19 cellular contexts compared by ENCODE assay signal in the genomic region with DNA sequence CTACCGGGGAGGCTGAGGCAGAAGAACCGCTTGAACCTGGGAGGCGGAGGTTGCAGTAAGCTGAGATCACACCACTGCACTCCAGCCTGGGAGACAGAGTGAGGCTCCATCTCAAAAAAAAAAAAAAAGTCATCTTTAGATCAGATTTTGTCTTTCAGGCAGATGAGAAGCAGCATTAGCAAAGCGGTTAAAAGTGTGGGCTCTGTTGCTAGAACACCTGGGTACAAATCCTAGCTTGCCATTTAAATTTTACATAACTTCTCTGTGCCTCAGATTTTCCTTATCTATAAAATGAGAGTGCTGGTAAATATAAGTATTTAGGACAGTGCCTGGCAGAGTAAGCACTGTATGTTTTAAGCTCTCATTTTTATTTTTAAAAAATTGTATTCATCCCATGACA.
"Had no signal": no experiment of that assay in that cellular context is flagged by ENCODE, and none has a peak within 500 bp of the region (broad histone marks: within the 10 kb centered on the region; RNA-seq: fewer than 3 reads in every experiment).

No MANE protein-coding gene starts in this region.

- H3K9me3 Mint-ChIP-seq: memory B cell; natural killer cell treated with Interleukin-12 subunit alpha and Interleukin-12 subunit beta and Interleukin-15 and Interleukin-18, amount 100 ng/mL, for 72 hours had no signal

- H3K27me3 ChIP-seq: dorsolateral prefrontal cortex, sigmoid colon, stomach had no signal

- ATAC-seq: left lobe of liver; natural killer cell treated with Interleukin-12 subunit alpha and Interleukin-12 subunit beta and Interleukin-15 and Interleukin-18, amount 100 ng/mL, for 72 hours had no signal

- DNase-seq: cortex of kidney; dorsolateral prefrontal cortex; effector CD8-positive, alpha-beta T cell; foreskin melanocyte; islet precursor cell; lower lobe of right lung; midbrain; sigmoid colon; small intestine; stimulated activated CD4-positive, alpha-beta T cell treated with anti-CD3 and anti-CD28 coated beads, Interleukin-12 subunit alpha, Interleukin-12 subunit beta, amount 100 ng/mL, for 4 hours; stimulated activated naive CD4-positive, alpha-beta T cell; stomach; trophoblast cell had no signal

- H3K9ac ChIP-seq: parathyroid adenoma had no signal

- H3K36me3 ChIP-seq: prostate gland had no signal

- H3K4me3 Mint-ChIP-seq: memory B cell; natural killer cell treated with Interleukin-12 subunit alpha and Interleukin-12 subunit beta and Interleukin-15 and Interleukin-18, amount 100 ng/mL, for 72 hours had no signal

- H3K27ac ChIP-seq: dorsolateral prefrontal cortex, lower lobe of right lung, parathyroid adenoma, prostate gland, sigmoid colon, thoracic aorta had no signal

- H3K27me3 Mint-ChIP-seq: memory B cell; natural killer cell treated with Interleukin-12 subunit alpha and Interleukin-12 subunit beta and Interleukin-15 and Interleukin-18, amount 100 ng/mL, for 72 hours had no signal

- H3K27ac Mint-ChIP-seq: memory B cell; natural killer cell treated with Interleukin-12 subunit alpha and Interleukin-12 subunit beta and Interleukin-15 and Interleukin-18, amount 100 ng/mL, for 72 hours had no signal

- H3K4me1 ChIP-seq: lower lobe of right lung, prostate gland had no signal

- H3K9me3 ChIP-seq: lower lobe of right lung, prostate gland, sigmoid colon, stomach, thoracic aorta had no signal

- H3K4me3 ChIP-seq: dorsolateral prefrontal cortex, lower lobe of right lung, prostate gland, sigmoid colon, stomach, thoracic aorta had no signal
